1 cellular context compared by ENCODE assay signal in the genomic region with DNA sequence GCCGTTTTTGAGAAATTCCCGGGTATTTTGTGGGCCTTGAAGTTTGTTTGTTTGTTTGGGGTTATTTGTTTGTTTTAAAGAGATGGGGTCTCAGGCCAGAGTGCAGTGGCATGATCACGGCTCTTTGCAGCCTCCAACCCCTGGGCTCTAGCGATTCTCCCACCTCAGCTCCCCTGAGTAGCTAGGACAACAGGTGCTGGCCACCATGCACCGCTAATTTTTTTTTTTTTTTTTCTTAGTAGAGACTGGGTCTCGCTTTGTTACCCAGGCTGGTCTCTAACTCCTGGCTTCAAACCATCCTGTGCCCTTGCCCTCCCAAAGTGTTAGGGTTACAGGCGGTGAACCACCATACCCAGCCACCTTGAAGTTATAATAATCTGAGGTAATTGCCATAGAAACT.
TF ChIP-seq lines count a peak whose summit lies in the region.

No MANE protein-coding gene starts in this region.

TF ChIP-seq in HepG2, 621 proteins besides CTCF, POLR2A, EP300 and RAD21:
- TF ChIP-seq ATF7-NPFF (CRISPR knock-in tag; IDR thresholded peaks at IDR 0.05; ENCODE audit: low read depth) (no peak), RFX3 (CRISPR knock-in tag; IDR thresholded peaks at IDR 0.05) (no peak), ZNF24 (IDR thresholded peaks at IDR 0.05) (no peak), ZNF101 (CRISPR knock-in tag; IDR thresholded peaks at IDR 0.05; ENCODE audit: borderline replicate concordance, low read depth) (no peak), HMG20A (CRISPR knock-in tag; IDR thresholded peaks at IDR 0.05; ENCODE audit: borderline replicate concordance) (no peak), FOXP1 (IDR thresholded peaks at IDR 0.05) (no peak), FOXP1 (CRISPR knock-in tag; IDR thresholded peaks at IDR 0.05) (no peak), NR1H2 (CRISPR knock-in tag; IDR thresholded peaks at IDR 0.05; ENCODE audit: borderline replicate concordance, low read depth) (no peak), ZNF530 (CRISPR knock-in tag; IDR thresholded peaks at IDR 0.05; ENCODE audit: low read depth) (no peak), TCF7L2 (IDR thresholded peaks at IDR 0.05; ENCODE audit: low read depth, low read length) (no peak), FOXA3 (CRISPR knock-in tag; IDR thresholded peaks at IDR 0.05) (no peak)
- TF ChIP-seq, protein P1, sequence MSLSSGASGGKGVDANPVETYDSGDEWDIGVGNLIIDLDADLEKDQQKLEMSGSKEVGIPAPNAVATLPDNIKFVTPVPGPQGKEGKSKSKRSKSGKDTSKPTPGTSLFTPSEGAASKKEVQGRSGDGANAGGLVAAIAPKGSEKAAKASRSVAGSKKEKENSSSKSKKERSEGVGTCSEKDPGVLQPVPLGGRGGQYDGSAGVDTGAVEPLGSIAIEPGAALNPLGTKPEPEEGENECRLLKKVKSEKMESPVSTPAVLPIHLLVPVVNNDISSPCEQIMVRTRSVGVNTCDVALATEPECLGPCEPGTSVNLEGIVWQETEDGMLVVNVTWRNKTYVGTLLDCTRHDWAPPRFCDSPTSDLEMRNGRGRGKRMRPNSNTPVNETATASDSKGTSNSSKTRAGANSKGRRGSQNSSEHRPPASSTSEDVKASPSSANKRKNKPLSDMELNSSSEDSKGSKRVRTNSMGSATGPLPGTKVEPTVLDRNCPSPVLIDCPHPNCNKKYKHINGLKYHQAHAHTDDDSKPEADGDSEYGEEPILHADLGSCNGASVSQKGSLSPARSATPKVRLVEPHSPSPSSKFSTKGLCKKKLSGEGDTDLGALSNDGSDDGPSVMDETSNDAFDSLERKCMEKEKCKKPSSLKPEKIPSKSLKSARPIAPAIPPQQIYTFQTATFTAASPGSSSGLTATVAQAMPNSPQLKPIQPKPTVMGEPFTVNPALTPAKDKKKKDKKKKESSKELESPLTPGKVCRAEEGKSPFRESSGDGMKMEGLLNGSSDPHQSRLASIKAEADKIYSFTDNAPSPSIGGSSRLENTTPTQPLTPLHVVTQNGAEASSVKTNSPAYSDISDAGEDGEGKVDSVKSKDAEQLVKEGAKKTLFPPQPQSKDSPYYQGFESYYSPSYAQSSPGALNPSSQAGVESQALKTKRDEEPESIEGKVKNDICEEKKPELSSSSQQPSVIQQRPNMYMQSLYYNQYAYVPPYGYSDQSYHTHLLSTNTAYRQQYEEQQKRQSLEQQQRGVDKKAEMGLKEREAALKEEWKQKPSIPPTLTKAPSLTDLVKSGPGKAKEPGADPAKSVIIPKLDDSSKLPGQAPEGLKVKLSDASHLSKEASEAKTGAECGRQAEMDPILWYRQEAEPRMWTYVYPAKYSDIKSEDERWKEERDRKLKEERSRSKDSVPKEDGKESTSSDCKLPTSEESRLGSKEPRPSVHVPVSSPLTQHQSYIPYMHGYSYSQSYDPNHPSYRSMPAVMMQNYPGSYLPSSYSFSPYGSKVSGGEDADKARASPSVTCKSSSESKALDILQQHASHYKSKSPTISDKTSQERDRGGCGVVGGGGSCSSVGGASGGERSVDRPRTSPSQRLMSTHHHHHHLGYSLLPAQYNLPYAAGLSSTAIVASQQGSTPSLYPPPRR (CRISPR knock-in tag; IDR thresholded peaks at IDR 0.05; ENCODE audit: borderline replicate concordance) = no peak
- TF ChIP-seq, protein P2, sequence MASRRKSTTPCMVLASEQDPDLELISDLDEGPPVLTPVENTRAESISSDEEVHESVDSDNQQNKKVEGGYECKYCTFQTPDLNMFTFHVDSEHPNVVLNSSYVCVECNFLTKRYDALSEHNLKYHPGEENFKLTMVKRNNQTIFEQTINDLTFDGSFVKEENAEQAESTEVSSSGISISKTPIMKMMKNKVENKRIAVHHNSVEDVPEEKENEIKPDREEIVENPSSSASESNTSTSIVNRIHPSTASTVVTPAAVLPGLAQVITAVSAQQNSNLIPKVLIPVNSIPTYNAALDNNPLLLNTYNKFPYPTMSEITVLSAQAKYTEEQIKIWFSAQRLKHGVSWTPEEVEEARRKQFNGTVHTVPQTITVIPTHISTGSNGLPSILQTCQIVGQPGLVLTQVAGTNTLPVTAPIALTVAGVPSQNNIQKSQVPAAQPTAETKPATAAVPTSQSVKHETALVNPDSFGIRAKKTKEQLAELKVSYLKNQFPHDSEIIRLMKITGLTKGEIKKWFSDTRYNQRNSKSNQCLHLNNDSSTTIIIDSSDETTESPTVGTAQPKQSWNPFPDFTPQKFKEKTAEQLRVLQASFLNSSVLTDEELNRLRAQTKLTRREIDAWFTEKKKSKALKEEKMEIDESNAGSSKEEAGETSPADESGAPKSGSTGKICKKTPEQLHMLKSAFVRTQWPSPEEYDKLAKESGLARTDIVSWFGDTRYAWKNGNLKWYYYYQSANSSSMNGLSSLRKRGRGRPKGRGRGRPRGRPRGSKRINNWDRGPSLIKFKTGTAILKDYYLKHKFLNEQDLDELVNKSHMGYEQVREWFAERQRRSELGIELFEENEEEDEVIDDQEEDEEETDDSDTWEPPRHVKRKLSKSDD (CRISPR knock-in tag; IDR thresholded peaks at IDR 0.05; ENCODE audit: low read depth) = no peak
- TF ChIP-seq, protein P3, sequence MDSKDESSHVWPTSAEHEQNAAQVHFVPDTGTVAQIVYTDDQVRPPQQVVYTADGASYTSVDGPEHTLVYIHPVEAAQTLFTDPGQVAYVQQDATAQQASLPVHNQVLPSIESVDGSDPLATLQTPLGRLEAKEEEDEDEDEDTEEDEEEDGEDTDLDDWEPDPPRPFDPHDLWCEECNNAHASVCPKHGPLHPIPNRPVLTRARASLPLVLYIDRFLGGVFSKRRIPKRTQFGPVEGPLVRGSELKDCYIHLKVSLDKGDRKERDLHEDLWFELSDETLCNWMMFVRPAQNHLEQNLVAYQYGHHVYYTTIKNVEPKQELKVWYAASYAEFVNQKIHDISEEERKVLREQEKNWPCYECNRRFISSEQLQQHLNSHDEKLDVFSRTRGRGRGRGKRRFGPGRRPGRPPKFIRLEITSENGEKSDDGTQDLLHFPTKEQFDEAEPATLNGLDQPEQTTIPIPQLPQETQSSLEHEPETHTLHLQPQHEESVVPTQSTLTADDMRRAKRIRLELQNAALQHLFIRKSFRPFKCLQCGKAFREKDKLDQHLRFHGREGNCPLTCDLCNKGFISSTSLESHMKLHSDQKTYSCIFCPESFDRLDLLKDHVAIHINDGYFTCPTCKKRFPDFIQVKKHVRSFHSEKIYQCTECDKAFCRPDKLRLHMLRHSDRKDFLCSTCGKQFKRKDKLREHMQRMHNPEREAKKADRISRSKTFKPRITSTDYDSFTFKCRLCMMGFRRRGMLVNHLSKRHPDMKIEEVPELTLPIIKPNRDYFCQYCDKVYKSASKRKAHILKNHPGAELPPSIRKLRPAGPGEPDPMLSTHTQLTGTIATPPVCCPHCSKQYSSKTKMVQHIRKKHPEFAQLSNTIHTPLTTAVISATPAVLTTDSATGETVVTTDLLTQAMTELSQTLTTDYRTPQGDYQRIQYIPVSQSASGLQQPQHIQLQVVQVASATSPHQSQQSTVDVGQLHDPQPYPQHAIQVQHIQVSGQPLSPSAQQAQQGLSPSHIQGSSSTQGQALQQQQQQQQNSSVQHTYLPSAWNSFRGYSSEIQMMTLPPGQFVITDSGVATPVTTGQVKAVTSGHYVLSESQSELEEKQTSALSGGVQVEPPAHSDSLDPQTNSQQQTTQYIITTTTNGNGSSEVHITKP (CRISPR knock-in tag; IDR thresholded peaks at IDR 0.05; ENCODE audit: low read depth) = no peak
- TF ChIP-seq, protein P4, sequence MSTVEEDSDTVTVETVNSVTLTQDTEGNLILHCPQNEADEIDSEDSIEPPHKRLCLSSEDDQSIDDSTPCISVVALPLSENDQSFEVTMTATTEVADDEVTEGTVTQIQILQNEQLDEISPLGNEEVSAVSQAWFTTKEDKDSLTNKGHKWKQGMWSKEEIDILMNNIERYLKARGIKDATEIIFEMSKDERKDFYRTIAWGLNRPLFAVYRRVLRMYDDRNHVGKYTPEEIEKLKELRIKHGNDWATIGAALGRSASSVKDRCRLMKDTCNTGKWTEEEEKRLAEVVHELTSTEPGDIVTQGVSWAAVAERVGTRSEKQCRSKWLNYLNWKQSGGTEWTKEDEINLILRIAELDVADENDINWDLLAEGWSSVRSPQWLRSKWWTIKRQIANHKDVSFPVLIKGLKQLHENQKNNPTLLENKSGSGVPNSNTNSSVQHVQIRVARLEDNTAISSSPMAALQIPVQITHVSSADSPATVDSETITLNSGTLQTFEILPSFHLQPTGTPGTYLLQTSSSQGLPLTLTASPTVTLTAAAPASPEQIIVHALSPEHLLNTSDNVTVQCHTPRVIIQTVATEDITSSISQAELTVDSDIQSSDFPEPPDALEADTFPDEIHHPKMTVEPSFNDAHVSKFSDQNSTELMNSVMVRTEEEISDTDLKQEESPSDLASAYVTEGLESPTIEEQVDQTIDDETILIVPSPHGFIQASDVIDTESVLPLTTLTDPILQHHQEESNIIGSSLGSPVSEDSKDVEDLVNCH (CRISPR knock-in tag; IDR thresholded peaks at IDR 0.05) = no peak
